19 cellular contexts compared by ENCODE assay signal in genomic region chr1:198361373-198361772, GRCh38.
"Had no signal": no experiment of that assay in that cellular context is flagged by ENCODE, and none has a peak within 500 bp of the region (broad histone marks: within the 10 kb centered on the region; RNA-seq: fewer than 3 reads in every experiment).

No MANE protein-coding gene starts in this region.

- H3K9me3 ChIP-seq: adrenal gland, esophagus squamous epithelium, left lung, prostate gland, transverse colon, vagina had no signal

- H3K27me3 ChIP-seq: adrenal gland, esophagus squamous epithelium, left lung, transverse colon, vagina had no signal

- DNase-seq: activated CD8-positive, alpha-beta T cell treated with anti-CD3 and anti-CD28 coated beads for 36 hours; activated effector memory CD4-positive, alpha-beta T cell treated with Interleukin-2 at 50 U/mL for 16 hours; activated naive CD4-positive, alpha-beta T cell treated with anti-CD3 and anti-CD28 coated beads, Interleukin-2, amount 50 U/mL, for 16 hours; activated T-cell treated with anti-CD3 and anti-CD28 coated beads, Interleukin-2, amount 50 U/mL, for 4 hours; adrenal gland; central memory CD4-positive, alpha-beta T cell; effector CD4-positive, alpha-beta T cell; esophagus squamous epithelium; left lung; occipital lobe; right cardiac atrium; stimulated activated naive CD8-positive, alpha-beta T cell treated with anti-CD3 and anti-CD28 coated beads, Interleukin-15, Interleukin-2, amounts not matched to agents 100 U/mL and 50 U/mL, for 24 hours; transverse colon had no signal

- H3K4me1 ChIP-seq: adrenal gland, esophagus squamous epithelium, left lung, prostate gland, transverse colon, vagina had no signal

- H3K36me3 ChIP-seq: adrenal gland, esophagus squamous epithelium, left lung, prostate gland, transverse colon, vagina had no signal

- ATAC-seq: activated CD8-positive, alpha-beta T cell treated with anti-CD3 and anti-CD28 coated beads for 36 hours; activated T-cell treated with anti-CD3 and anti-CD28 coated beads, Interleukin-2, amount 50 U/mL, for 4 hours; left lung; natural killer cell treated with Interleukin-12 subunit alpha and Interleukin-12 subunit beta and Interleukin-15 and Interleukin-18, amount 100 ng/mL, for 72 hours; right cardiac atrium; stimulated activated naive CD8-positive, alpha-beta T cell treated with anti-CD3 and anti-CD28 coated beads, Interleukin-15, Interleukin-2, amounts not matched to agents 100 U/mL and 50 U/mL, for 24 hours had no signal

- H3K4me3 ChIP-seq: adrenal gland, coronary artery, esophagus squamous epithelium, left lung, prostate gland, transverse colon, vagina had no signal

- H3K27ac ChIP-seq: adrenal gland, coronary artery, esophagus squamous epithelium, left lung, prostate gland, transverse colon, vagina, VCaP had no signal

- FAIRE-seq: endothelial cell of umbilical vein had no signal
